Comparison of ENCODE assay signal across 8 cellular contexts in the genomic region with DNA sequence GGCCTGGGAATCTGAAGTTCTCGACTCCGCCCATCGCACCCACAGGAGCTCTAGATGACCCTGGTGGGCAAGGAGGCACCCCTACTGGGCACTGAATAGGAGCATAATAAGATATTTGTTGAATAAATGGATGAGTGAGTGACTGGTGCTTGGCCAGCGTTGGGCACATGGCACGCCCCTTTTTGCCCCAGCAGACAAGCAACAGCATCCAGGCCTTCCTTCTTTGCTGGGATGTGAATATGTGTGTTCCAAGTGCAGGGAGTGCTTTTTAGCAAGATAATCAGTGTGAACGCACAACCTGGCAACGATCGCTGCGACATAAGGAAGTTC. TPM values are rescaled to one million over a fixed set of nuclear protein-coding genes. Genes with fewer than 3 reads are reported as not detected.
DNase-seq lines count a peak whose midpoint lies in the region; ATAC-seq lines count a peak whose summit lies in the region.

No MANE protein-coding gene starts in this region.

- peaks cover 27% of the 10 kb centered on the region for H3K36me3 Mint-ChIP-seq in activated naive CD8-positive, alpha-beta T cell treated with anti-CD3 and anti-CD28 coated beads for 36 hours
- H3K36me3 Mint-ChIP-seq in immature natural killer cell, result no peaks in the 10 kb centered on the region

- H3K4me1 Mint-ChIP-seq in activated naive CD8-positive, alpha-beta T cell treated with anti-CD3 and anti-CD28 coated beads for 36 hours, result peaks cover 28% of the 10 kb centered on the region
- peaks cover 42 to 54% of the 10 kb centered on the region in 2 donors for H3K4me1 Mint-ChIP-seq in immature natural killer cell

- H3K36me3 ChIP-seq in ACC112 (ENCODE audit: insufficient read depth, low read length) (no peaks in the 10 kb centered on the region), subcutaneous abdominal adipose tissue (ENCODE audit: control insufficient read depth in 5 of 5, insufficient read depth in 5 of 5, low read length in 5 of 5) (no peaks in the 10 kb centered on the region)

- H3K27ac ChIP-seq in ACC112 (ENCODE audit: low read depth, low read length) (no peak overlapping the region), subcutaneous abdominal adipose tissue (ENCODE audit: low read depth, low read length) (peak overlapping the region; percentile 98)

- H2AFZ ChIP-seq in ACC112 (ENCODE audit: low read length, unreplicated experiment), result peak overlapping the region; percentile 96

- ATAC-seq in GM19328 (IDR thresholded peaks at IDR 0.05; ENCODE audit: unreplicated experiment), result peak; percentile 21
- peak; percentile 30 for ATAC-seq in HG03342 (IDR thresholded peaks at IDR 0.05; ENCODE audit: unreplicated experiment)

- DNase-seq in activated naive CD8-positive, alpha-beta T cell treated with anti-CD3 and anti-CD28 coated beads for 36 hours, result no peak
- DNase-seq in immature natural killer cell (no peak), HK-2 (ENCODE audit: unreplicated experiment) (no peak), NCI-H345 (lab: John Stamatoyannopoulos, UW) (no peak)

- no peaks in the 10 kb centered on the region for H3K27me3 Mint-ChIP-seq in activated naive CD8-positive, alpha-beta T cell treated with anti-CD3 and anti-CD28 coated beads for 36 hours
- H3K27me3 Mint-ChIP-seq in immature natural killer cell (ENCODE audit: low read depth in 3 of 3), result peaks cover 0 to 7% (median 0%) of the 10 kb centered on the region in 3 donors

- peaks cover 25% of the 10 kb centered on the region for H3K4me1 ChIP-seq in ACC112 (ENCODE audit: control insufficient read depth, insufficient read depth, low read length, unreplicated experiment)
- H3K4me1 ChIP-seq in subcutaneous abdominal adipose tissue (ENCODE audit: control insufficient read depth in 5 of 5, insufficient read depth in 5 of 5, low read length in 5 of 5), result peaks cover 0 to 38% (median 36%) of the 10 kb centered on the region in 5 donors

- no peaks in the 10 kb centered on the region for H3K27me3 ChIP-seq in ACC112 (ENCODE audit: insufficient read depth, low read length)
- H3K27me3 ChIP-seq in subcutaneous abdominal adipose tissue (ENCODE audit: control insufficient read depth in 5 of 5, insufficient read depth in 4 of 5, low read length in 5 of 5), result no peaks in the 10 kb centered on the region

- peak overlapping the region; percentile 86 for H3K4me3 Mint-ChIP-seq in activated naive CD8-positive, alpha-beta T cell treated with anti-CD3 and anti-CD28 coated beads for 36 hours
- H3K4me3 Mint-ChIP-seq in immature natural killer cell, result peak overlapping the region; percentile 87 to 98 (median 94)

- H3K9me3 Mint-ChIP-seq in activated naive CD8-positive, alpha-beta T cell treated with anti-CD3 and anti-CD28 coated beads for 36 hours, result no peaks in the 10 kb centered on the region
- H3K9me3 Mint-ChIP-seq in immature natural killer cell, result no peaks in the 10 kb centered on the region

- H3K9me3 ChIP-seq in subcutaneous abdominal adipose tissue (ENCODE audit: control insufficient read depth in 5 of 5, low read length in 5 of 5), result no peaks in the 10 kb centered on the region

- peak overlapping the region; percentile 61 for H3K27ac Mint-ChIP-seq in activated naive CD8-positive, alpha-beta T cell treated with anti-CD3 and anti-CD28 coated beads for 36 hours
- H3K27ac Mint-ChIP-seq in immature natural killer cell, result peak overlapping the region; percentile 43 to 90 (median 74)

- peak overlapping the region in 4 of 5 donors; percentile 52 to 65 (median 56) for H3K9ac ChIP-seq in subcutaneous abdominal adipose tissue (ENCODE audit: low read length in 5 of 5)

- H3K79me2 ChIP-seq in ACC112 (ENCODE audit: control insufficient read depth, insufficient read depth, low read length, unreplicated experiment), result peaks cover 45% of the 10 kb centered on the region

- H3K4me3 ChIP-seq in ACC112 (ENCODE audit: low read depth, low read length) (peak overlapping the region; percentile 97), subcutaneous abdominal adipose tissue (ENCODE audit: low read depth in 1 of 5, low read length in 5 of 5) (peak overlapping the region; percentile 73 to 96 (median 88))

RNA-seq across cellular contexts. Expression of gene CELF1, which starts 0.5 kb away (rescaled TPM):
- total RNA-seq in activated naive CD8-positive, alpha-beta T cell treated with anti-CD3 and anti-CD28 coated beads for 36 hours, result 100 to 1,000 TPM; 155 to 157 TPM
- polyA plus RNA-seq in immature natural killer cell, result 10 to 100 TPM; 21.0 to 58.1 (median 35.5) TPM

RNA-seq across cellular contexts. Expression of gene PTPMT1, which starts 12.0 kb away (rescaled TPM):
- 10 to 100 TPM; 55.6 to 56.6 TPM for total RNA-seq in activated naive CD8-positive, alpha-beta T cell treated with anti-CD3 and anti-CD28 coated beads for 36 hours
- 100 to 1,000 TPM in 1 of 3 donors, 10 to 100 TPM in 2; 62.2 to 117 (median 80.2) TPM for polyA plus RNA-seq in immature natural killer cell

RNA-seq across cellular contexts. Expression of gene KBTBD4, which starts 25.4 kb away (rescaled TPM):
- 10 to 100 TPM; 19.5 to 20.0 TPM for total RNA-seq in activated naive CD8-positive, alpha-beta T cell treated with anti-CD3 and anti-CD28 coated beads for 36 hours
- 10 to 100 TPM; 40.2 to 60.8 (median 49.1) TPM for polyA plus RNA-seq in immature natural killer cell

RNA-seq across cellular contexts. Expression of gene NDUFS3, which starts 25.5 kb away (rescaled TPM):
- total RNA-seq in activated naive CD8-positive, alpha-beta T cell treated with anti-CD3 and anti-CD28 coated beads for 36 hours, result 100 to 1,000 TPM; 165 to 166 TPM
- 100 to 1,000 TPM; 108 to 157 (median 143) TPM for polyA plus RNA-seq in immature natural killer cell

RNA-seq across cellular contexts. Expression of gene FAM180B, which starts 33.1 kb away (rescaled TPM):
- not detected for total RNA-seq in activated naive CD8-positive, alpha-beta T cell treated with anti-CD3 and anti-CD28 coated beads for 36 hours
- not detected for polyA plus RNA-seq in immature natural killer cell
